ENCODE assay signal across 8 cellular contexts in genomic region chr22:22928666-22929380, GRCh38. TPM values are rescaled to one million over a fixed set of nuclear protein-coding genes. Genes with fewer than 3 reads are reported as not detected.
DNase-seq lines count a peak whose midpoint lies in the region; ATAC-seq and TF ChIP-seq lines count a peak whose summit lies in the region.

No MANE protein-coding gene starts in this region.

- intact Hi-C loops in activated CD4-positive, alpha-beta memory T cell treated with anti-CD3 and anti-CD28 coated beads for 36 hours (cut with micrococcal nuclease), result no loop called here
- intact Hi-C loops in vagina (cut with DNase I), result no loop called here

- no peaks in the 10 kb centered on the region for H3K4me1 ChIP-seq in vagina

- H3K36me3 Mint-ChIP-seq in activated CD4-positive, alpha-beta memory T cell treated with anti-CD3 and anti-CD28 coated beads for 36 hours, result no peaks in the 10 kb centered on the region

- peaks cover 1% of the 10 kb centered on the region for H3K27me3 Mint-ChIP-seq in activated CD4-positive, alpha-beta memory T cell treated with anti-CD3 and anti-CD28 coated beads for 36 hours

- ATAC-seq in GM18498 (IDR thresholded peaks at IDR 0.05; ENCODE audit: unreplicated experiment) (peak; percentile 87), GM21528 (IDR thresholded peaks at IDR 0.05; ENCODE audit: low FRiP score, unreplicated experiment) (peak; percentile 73), left lobe of liver (peak; percentile 17)

- no peaks in the 10 kb centered on the region for H3K9me3 ChIP-seq in vagina

- H3K27me3 ChIP-seq in vagina, result no peaks in the 10 kb centered on the region

- no peak overlapping the region for H3K4me3 Mint-ChIP-seq in activated CD4-positive, alpha-beta memory T cell treated with anti-CD3 and anti-CD28 coated beads for 36 hours

- H3K27ac ChIP-seq in vagina (no peak overlapping the region), coronary artery (no peak overlapping the region)

- DNase-seq in HPDE6-E6E7 (ENCODE audit: extremely low spot score) (peak; percentile 14), left lobe of liver (ENCODE audit: low spot score) (no peak), vagina (ENCODE audit: extremely low spot score in 2 of 2) (no peak), coronary artery (ENCODE audit: low spot score) (no peak), foreskin melanocyte (no peak)
- peak; percentile 75 for DNase-seq in activated CD4-positive, alpha-beta memory T cell treated with anti-CD3 and anti-CD28 coated beads for 36 hours

- POLR2A ChIA-PET in activated CD4-positive, alpha-beta memory T cell treated with anti-CD3 and anti-CD28 coated beads for 36 hours (lab: Charles Lee), result no interaction called here

- H3K9me3 Mint-ChIP-seq in activated CD4-positive, alpha-beta memory T cell treated with anti-CD3 and anti-CD28 coated beads for 36 hours, result no peaks in the 10 kb centered on the region

- no peak for TF ChIP-seq POLR2A in vagina (IDR thresholded peaks at IDR 0.05)

- CTCF ChIA-PET in activated CD4-positive, alpha-beta memory T cell treated with anti-CD3 and anti-CD28 coated beads for 36 hours (lab: Charles Lee), result interaction anchor here (0.6 to 2.0 kb wide), 7 partner anchors 13 to 341 kb away, joined by 3 to 5 read pairs (median 3); no protein-coding TSS in a partner anchor

- H3K4me3 ChIP-seq in vagina, result no peak overlapping the region
- H3K4me3 ChIP-seq in coronary artery, result no peak overlapping the region

- H3K27ac Mint-ChIP-seq in activated CD4-positive, alpha-beta memory T cell treated with anti-CD3 and anti-CD28 coated beads for 36 hours, result no peak overlapping the region

- H3K4me1 Mint-ChIP-seq in activated CD4-positive, alpha-beta memory T cell treated with anti-CD3 and anti-CD28 coated beads for 36 hours (ENCODE audit: low read depth), result peaks cover 18% of the 10 kb centered on the region

- no peak for TF ChIP-seq CTCF in vagina (IDR thresholded peaks at IDR 0.05)
- no peak for TF ChIP-seq CTCF in coronary artery (IDR thresholded peaks at IDR 0.05)

- H3K36me3 ChIP-seq in vagina, result no peaks in the 10 kb centered on the region

RNA-seq across cellular contexts. Expression of gene IGLL5, which starts 41.2 kb away (rescaled TPM):
- total RNA-seq in activated CD4-positive, alpha-beta memory T cell treated with anti-CD3 and anti-CD28 coated beads for 36 hours, result not detected
- total RNA-seq in left lobe of liver (1.2 TPM), vagina (1.7 TPM)

Comparison
In these comparisons a context has a peak if more than half of its experiments do, and no peak if none do; other contexts are left out.
1. ATAC-seq: peak in every context shown above with its lines; median percentile 87 in GM18498; 73 in GM21528; 17 in left lobe of liver.
2. DNase-seq: peak in HPDE6-E6E7 (single experiment) and activated CD4-positive, alpha-beta memory T cell treated with anti-CD3 and anti-CD28 coated beads for 36 hours (single experiment); none in left lobe of liver (single experiment), vagina (0 of 2), coronary artery (single experiment) and foreskin melanocyte (single experiment).